10 cellular contexts compared by ENCODE assay signal in the genomic region with DNA sequence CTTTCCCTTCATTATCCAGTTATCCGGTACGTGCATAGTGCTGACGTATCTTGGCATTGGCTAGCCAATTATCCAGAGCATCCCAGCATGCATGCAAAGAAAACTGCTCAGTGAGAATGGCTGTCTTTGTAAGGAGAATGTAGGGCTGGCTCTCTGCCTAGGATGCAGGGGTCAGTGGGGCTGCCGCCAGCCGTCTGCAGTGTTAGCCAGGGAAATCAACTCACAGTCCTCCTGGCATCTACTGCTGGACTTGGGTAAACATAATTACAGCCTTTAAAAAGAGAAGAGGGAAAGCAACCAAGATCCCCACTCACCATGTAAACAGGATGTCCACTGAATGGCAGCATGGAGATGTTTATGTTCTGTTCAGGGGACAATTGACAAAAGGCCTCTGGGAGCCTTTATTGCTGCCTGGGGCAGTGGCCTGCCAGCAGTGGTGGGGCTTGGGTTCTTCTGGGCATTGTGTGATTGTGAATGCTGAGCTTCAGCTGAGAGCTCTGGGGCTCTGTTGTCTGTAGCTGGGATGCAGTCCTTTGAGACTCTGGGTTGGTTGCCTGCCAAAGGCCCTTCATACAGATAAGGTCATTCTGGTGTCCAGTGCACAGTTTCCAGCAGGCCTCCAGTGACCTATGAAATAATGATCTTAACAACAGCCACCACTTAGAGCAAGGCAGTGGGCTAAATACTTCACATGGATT.
DNase-seq lines count a peak whose midpoint lies in the region; ATAC-seq and TF ChIP-seq lines count a peak whose summit lies in the region.
"Had no signal": no experiment of that assay in that cellular context is flagged by ENCODE, and none has a peak within 500 bp of the region (broad histone marks: within the 10 kb centered on the region; RNA-seq: fewer than 3 reads in every experiment).

No MANE protein-coding gene starts in this region.

- no peak for TF ChIP-seq CTCF in psoas muscle (IDR thresholded peaks at IDR 0.05)
- no peak for TF ChIP-seq CTCF in A673 (conservative IDR thresholded peaks at IDR 0.05; ENCODE audit: low read depth, low read length)

- POLR2A ChIA-PET in A673 (lab: Charles Lee; ENCODE audit: low non-redundant PET) = no interaction called here

- H3K27me3 ChIP-seq in psoas muscle (ENCODE audit: insufficient read depth in 3 of 3, low read length in 2 of 3) (no peaks in the 10 kb centered on the region), A673 (replicated peaks; ENCODE audit: insufficient read depth, low read depth, low read length, poor library complexity) (peaks cover 14% of the 10 kb centered on the region)

- H3K9me3 ChIP-seq in psoas muscle (no peaks in the 10 kb centered on the region), A673 (ENCODE audit: low read depth, low read length, poor library complexity, severe bottlenecking) (no peaks in the 10 kb centered on the region)

- 7 to 16% (median 14%) methylated on average over 5 of the region's 5 CpGs for WGBS in psoas muscle, 3 donors

- H3K27ac ChIP-seq in psoas muscle (peak overlapping the region; percentile 9), A673 (ENCODE audit: low read depth, low read length, poor library complexity, severe bottlenecking) (no peak overlapping the region)

- ATAC-seq in psoas muscle = no peak
- ATAC-seq in HG03432 (IDR thresholded peaks at IDR 0.05; ENCODE audit: unreplicated experiment) = no peak
- ATAC-seq in GM18868 (IDR thresholded peaks at IDR 0.05; ENCODE audit: unreplicated experiment) = no peak
- ATAC-seq: stimulated activated effector memory CD8-positive, alpha-beta T cell treated with anti-CD3 and anti-CD28 coated beads, Interleukin-12 subunit alpha, Interleukin-12 subunit beta, amount 100 ng/mL, for 72 hours had no signal

- H3K36me3 ChIP-seq in psoas muscle (ENCODE audit: insufficient read depth in 1 of 2, low read depth in 1 of 2) (no peaks in the 10 kb centered on the region), A673 (ENCODE audit: insufficient read depth, low read length, poor library complexity, severe bottlenecking) (no peaks in the 10 kb centered on the region)

- intact Hi-C loops in psoas muscle (cut with DNase I) = no loop called here
- intact Hi-C loops in A673 (cut with micrococcal nuclease; ENCODE audit: unreplicated experiment) = no loop called here

- CTCF ChIA-PET in A673 (lab: Charles Lee) = no interaction called here

- DNase-seq in H4 (ENCODE audit: low spot score) (peak; percentile 88), RPMI7951 (ENCODE audit: low read depth) (peak; percentile 57), globus pallidus (ENCODE audit: low spot score) (peak; percentile 96), psoas muscle (no peak), A673 (ENCODE audit: low spot score) (no peak), NCI-H510A treated with DMSO at 0.1 percent for 48 hours (lab: John Stamatoyannopoulos, UW) (no peak)
- DNase-seq: T1000 had no signal

- no peak overlapping the region for H3K4me3 ChIP-seq in psoas muscle
- no peak overlapping the region for H3K4me3 ChIP-seq in A673 (ENCODE audit: low read depth, low read length, poor library complexity, severe bottlenecking)

- no TSS peak for BruUV-seq in A673 (replicated peaks; lab: Mats Ljungman, UMichigan)

- no peaks in the 10 kb centered on the region for H3K4me1 ChIP-seq in psoas muscle
- H3K4me1 ChIP-seq in A673 (ENCODE audit: insufficient read depth, low read length, poor library complexity, severe bottlenecking) = no peaks in the 10 kb centered on the region

Comparison
In these comparisons a context has a peak if more than half of its experiments do, and no peak if none do; other contexts are left out.
1. DNase-seq: peak in H4 (single experiment), RPMI7951 (single experiment) and globus pallidus (single experiment); none in psoas muscle (0 of 2), A673 (single experiment) and NCI-H510A treated with DMSO at 0.1 percent for 48 hours (single experiment).